In genomic region chrX:118271770-118272169, GRCh38 we compare ENCODE assay signal across 1 cellular context.
TF ChIP-seq lines count a peak whose summit lies in the region.

No MANE protein-coding gene starts in this region.

TF ChIP-seq in SK-N-SH treated with all-trans-retinoic acid at 6 μM for 48 hours, 23 proteins besides CTCF, POLR2A, EP300 and RAD21 (continued from another document):
- TF ChIP-seq, protein P1, sequence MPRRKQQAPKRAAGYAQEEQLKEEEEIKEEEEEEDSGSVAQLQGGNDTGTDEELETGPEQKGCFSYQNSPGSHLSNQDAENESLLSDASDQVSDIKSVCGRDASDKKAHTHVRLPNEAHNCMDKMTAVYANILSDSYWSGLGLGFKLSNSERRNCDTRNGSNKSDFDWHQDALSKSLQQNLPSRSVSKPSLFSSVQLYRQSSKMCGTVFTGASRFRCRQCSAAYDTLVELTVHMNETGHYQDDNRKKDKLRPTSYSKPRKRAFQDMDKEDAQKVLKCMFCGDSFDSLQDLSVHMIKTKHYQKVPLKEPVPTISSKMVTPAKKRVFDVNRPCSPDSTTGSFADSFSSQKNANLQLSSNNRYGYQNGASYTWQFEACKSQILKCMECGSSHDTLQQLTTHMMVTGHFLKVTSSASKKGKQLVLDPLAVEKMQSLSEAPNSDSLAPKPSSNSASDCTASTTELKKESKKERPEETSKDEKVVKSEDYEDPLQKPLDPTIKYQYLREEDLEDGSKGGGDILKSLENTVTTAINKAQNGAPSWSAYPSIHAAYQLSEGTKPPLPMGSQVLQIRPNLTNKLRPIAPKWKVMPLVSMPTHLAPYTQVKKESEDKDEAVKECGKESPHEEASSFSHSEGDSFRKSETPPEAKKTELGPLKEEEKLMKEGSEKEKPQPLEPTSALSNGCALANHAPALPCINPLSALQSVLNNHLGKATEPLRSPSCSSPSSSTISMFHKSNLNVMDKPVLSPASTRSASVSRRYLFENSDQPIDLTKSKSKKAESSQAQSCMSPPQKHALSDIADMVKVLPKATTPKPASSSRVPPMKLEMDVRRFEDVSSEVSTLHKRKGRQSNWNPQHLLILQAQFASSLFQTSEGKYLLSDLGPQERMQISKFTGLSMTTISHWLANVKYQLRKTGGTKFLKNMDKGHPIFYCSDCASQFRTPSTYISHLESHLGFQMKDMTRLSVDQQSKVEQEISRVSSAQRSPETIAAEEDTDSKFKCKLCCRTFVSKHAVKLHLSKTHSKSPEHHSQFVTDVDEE (CRISPR knock-in tag; IDR thresholded peaks at IDR 0.05), result 0 out of 2 replicates have a peak, but pooled peaks have one; percentile 52
- TF ChIP-seq ISL1 (CRISPR knock-in tag; IDR thresholded peaks at IDR 0.05), result peak; percentile 52
